ENCODE assay signal across 1 cellular context in genomic region chr2:26537069-26537825, GRCh38.
TF ChIP-seq lines count a peak whose summit lies in the region.

No MANE protein-coding gene starts in this region.

TF ChIP-seq in HCT116, 20 proteins besides CTCF, POLR2A, EP300 and RAD21 (continued from another document):
- TF ChIP-seq, protein P1, sequence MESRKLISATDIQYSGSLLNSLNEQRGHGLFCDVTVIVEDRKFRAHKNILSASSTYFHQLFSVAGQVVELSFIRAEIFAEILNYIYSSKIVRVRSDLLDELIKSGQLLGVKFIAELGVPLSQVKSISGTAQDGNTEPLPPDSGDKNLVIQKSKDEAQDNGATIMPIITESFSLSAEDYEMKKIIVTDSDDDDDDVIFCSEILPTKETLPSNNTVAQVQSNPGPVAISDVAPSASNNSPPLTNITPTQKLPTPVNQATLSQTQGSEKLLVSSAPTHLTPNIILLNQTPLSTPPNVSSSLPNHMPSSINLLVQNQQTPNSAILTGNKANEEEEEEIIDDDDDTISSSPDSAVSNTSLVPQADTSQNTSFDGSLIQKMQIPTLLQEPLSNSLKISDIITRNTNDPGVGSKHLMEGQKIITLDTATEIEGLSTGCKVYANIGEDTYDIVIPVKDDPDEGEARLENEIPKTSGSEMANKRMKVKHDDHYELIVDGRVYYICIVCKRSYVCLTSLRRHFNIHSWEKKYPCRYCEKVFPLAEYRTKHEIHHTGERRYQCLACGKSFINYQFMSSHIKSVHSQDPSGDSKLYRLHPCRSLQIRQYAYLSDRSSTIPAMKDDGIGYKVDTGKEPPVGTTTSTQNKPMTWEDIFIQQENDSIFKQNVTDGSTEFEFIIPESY (IDR thresholded peaks at IDR 0.05; ENCODE audit: extremely low read depth, insufficient replicate concordance, low read length) = no peak
- TF ChIP-seq POLR2AphosphoS5 (IDR thresholded peaks at IDR 0.05; ENCODE audit: low read depth, low read length) (no peak), EZH2 (IDR thresholded peaks at IDR 0.05) (no peak), ZNF274 (IDR thresholded peaks at IDR 0.05; ENCODE audit: low read depth, low read length) (no peak), TCF7L2 (IDR thresholded peaks at IDR 0.05; ENCODE audit: borderline replicate concordance, extremely low read depth, insufficient read depth, insufficient read length) (no peak), JUND (IDR thresholded peaks at IDR 0.05) (no peak)
